1 cellular context compared by ENCODE assay signal in the genomic region with DNA sequence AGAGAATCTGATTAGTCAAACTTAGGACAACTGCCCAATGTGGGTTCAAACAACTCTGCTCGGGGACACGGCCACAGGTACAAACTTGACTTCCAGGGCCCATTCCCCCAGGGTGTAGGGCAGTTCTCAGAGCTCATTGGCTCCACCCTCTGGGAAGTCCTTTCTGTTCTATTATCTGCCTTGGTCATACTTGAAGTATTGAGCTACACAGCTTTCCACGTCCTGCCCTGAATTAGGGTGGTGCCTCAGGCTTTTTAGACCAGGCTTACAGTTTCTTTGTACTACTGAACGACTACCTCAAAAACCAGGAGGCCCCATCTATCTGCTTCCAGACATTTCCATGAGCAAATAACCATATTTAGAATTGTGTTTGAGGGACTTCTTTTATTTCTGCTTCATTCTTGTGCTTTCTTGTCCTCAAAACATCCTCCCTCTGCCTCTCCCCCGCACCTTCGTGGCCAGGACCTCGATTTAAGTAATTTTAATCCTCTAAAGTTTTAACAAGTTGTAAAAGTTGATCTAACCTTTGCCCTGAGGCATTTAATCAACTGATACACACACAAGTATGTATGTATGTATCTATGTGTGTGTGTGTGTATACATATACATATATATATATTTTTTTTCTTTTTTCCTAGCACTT.
TF ChIP-seq lines count a peak whose summit lies in the region.

No MANE protein-coding gene starts in this region.

TF ChIP-seq in GM23338, 12 proteins besides CTCF, POLR2A, EP300 and RAD21 (continued from another document):
- TF ChIP-seq, protein P1, sequence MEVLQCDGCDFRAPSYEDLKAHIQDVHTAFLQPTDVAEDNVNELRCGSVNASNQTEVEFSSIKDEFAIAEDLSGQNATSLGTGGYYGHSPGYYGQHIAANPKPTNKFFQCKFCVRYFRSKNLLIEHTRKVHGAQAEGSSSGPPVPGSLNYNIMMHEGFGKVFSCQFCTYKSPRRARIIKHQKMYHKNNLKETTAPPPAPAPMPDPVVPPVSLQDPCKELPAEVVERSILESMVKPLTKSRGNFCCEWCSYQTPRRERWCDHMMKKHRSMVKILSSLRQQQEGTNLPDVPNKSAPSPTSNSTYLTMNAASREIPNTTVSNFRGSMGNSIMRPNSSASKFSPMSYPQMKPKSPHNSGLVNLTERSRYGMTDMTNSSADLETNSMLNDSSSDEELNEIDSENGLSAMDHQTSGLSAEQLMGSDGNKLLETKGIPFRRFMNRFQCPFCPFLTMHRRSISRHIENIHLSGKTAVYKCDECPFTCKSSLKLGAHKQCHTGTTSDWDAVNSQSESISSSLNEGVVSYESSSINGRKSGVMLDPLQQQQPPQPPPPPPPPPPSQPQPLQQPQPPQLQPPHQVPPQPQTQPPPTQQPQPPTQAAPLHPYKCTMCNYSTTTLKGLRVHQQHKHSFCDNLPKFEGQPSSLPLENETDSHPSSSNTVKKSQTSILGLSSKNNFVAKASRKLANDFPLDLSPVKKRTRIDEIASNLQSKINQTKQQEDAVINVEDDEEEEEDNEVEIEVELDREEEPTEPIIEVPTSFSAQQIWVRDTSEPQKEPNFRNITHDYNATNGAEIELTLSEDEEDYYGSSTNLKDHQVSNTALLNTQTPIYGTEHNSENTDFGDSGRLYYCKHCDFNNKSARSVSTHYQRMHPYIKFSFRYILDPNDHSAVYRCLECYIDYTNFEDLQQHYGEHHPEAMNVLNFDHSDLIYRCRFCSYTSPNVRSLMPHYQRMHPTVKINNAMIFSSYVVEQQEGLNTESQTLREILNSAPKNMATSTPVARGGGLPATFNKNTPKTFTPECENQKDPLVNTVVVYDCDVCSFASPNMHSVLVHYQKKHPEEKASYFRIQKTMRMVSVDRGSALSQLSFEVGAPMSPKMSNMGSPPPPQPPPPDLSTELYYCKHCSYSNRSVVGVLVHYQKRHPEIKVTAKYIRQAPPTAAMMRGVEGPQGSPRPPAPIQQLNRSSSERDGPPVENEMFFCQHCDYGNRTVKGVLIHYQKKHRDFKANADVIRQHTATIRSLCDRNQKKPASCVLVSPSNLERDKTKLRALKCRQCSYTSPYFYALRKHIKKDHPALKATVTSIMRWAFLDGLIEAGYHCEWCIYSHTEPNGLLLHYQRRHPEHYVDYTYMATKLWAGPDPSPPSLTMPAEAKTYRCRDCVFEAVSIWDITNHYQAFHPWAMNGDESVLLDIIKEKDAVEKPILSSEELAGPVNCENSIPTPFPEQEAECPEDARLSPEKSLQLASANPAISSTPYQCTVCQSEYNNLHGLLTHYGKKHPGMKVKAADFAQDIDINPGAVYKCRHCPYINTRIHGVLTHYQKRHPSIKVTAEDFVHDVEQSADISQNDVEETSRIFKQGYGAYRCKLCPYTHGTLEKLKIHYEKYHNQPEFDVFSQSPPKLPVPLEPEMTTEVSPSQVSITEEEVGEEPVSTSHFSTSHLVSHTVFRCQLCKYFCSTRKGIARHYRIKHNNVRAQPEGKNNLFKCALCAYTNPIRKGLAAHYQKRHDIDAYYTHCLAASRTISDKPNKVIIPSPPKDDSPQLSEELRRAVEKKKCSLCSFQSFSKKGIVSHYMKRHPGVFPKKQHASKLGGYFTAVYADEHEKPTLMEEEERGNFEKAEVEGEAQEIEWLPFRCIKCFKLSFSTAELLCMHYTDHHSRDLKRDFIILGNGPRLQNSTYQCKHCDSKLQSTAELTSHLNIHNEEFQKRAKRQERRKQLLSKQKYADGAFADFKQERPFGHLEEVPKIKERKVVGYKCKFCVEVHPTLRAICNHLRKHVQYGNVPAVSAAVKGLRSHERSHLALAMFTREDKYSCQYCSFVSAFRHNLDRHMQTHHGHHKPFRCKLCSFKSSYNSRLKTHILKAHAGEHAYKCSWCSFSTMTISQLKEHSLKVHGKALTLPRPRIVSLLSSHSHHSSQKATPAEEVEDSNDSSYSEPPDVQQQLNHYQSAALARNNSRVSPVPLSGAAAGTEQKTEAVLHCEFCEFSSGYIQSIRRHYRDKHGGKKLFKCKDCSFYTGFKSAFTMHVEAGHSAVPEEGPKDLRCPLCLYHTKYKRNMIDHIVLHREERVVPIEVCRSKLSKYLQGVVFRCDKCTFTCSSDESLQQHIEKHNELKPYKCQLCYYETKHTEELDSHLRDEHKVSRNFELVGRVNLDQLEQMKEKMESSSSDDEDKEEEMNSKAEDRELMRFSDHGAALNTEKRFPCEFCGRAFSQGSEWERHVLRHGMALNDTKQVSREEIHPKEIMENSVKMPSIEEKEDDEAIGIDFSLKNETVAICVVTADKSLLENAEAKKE (CRISPR knock-in tag; IDR thresholded peaks at IDR 0.05): no peak
- TF ChIP-seq POLR2AphosphoS5 (IDR thresholded peaks at IDR 0.05; ENCODE audit: low read depth): no peak
- TF ChIP-seq EZH2phosphoT487 (IDR thresholded peaks at IDR 0.05; ENCODE audit: unreplicated experiment): no peak
- TF ChIP-seq NANOG (IDR thresholded peaks at IDR 0.05; ENCODE audit: borderline replicate concordance): no peak
- TF ChIP-seq, protein P2, sequence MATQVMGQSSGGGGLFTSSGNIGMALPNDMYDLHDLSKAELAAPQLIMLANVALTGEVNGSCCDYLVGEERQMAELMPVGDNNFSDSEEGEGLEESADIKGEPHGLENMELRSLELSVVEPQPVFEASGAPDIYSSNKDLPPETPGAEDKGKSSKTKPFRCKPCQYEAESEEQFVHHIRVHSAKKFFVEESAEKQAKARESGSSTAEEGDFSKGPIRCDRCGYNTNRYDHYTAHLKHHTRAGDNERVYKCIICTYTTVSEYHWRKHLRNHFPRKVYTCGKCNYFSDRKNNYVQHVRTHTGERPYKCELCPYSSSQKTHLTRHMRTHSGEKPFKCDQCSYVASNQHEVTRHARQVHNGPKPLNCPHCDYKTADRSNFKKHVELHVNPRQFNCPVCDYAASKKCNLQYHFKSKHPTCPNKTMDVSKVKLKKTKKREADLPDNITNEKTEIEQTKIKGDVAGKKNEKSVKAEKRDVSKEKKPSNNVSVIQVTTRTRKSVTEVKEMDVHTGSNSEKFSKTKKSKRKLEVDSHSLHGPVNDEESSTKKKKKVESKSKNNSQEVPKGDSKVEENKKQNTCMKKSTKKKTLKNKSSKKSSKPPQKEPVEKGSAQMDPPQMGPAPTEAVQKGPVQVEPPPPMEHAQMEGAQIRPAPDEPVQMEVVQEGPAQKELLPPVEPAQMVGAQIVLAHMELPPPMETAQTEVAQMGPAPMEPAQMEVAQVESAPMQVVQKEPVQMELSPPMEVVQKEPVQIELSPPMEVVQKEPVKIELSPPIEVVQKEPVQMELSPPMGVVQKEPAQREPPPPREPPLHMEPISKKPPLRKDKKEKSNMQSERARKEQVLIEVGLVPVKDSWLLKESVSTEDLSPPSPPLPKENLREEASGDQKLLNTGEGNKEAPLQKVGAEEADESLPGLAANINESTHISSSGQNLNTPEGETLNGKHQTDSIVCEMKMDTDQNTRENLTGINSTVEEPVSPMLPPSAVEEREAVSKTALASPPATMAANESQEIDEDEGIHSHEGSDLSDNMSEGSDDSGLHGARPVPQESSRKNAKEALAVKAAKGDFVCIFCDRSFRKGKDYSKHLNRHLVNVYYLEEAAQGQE (IDR thresholded peaks at IDR 0.05; ENCODE audit: unreplicated experiment): no peak
- no peak for TF ChIP-seq EZH2 (IDR thresholded peaks at IDR 0.05; ENCODE audit: low read depth, unreplicated experiment)
- no peak for TF ChIP-seq CREB1 (CRISPR knock-in tag; IDR thresholded peaks at IDR 0.05; ENCODE audit: low read depth)
- TF ChIP-seq JUNB (IDR thresholded peaks at IDR 0.05; ENCODE audit: unreplicated experiment): no peak
